9 cellular contexts compared by ENCODE assay signal in genomic region chr19:47032171-47032811, GRCh38. TPM values are rescaled to one million over a fixed set of nuclear protein-coding genes. Genes with fewer than 3 reads are reported as not detected.
DNase-seq lines count a peak whose midpoint lies in the region; ATAC-seq and TF ChIP-seq lines count a peak whose summit lies in the region.
"Had no signal": no experiment of that assay in that cellular context is flagged by ENCODE, and none has a peak within 500 bp of the region (broad histone marks: within the 10 kb centered on the region; RNA-seq: fewer than 3 reads in every experiment).

No MANE protein-coding gene starts in this region.

- H3K4me3 ChIP-seq in colonic mucosa, result no peak overlapping the region
- H3K4me3 ChIP-seq: SJCRH30 had no signal

- peaks cover 18 to 25% (median 20%) of the 10 kb centered on the region in 3 donors for H3K4me1 Mint-ChIP-seq in naive B cell

- intact Hi-C loops in colonic mucosa (cut with DNase I), result loop anchor here (10.0 kb wide), 1 partner anchor 93 kb away; no protein-coding TSS in a partner anchor

- H3K27me3 Mint-ChIP-seq in naive B cell, result peaks cover 29 to 49% (median 45%) of the 10 kb centered on the region in 3 donors

- no peaks in the 10 kb centered on the region for H3K9me3 ChIP-seq in colonic mucosa
- H3K9me3 ChIP-seq: SJCRH30 had no signal

- H3K27ac ChIP-seq in colonic mucosa, result no peak overlapping the region
- H3K27ac ChIP-seq: SJCRH30 had no signal

- no peaks in the 10 kb centered on the region for H3K9me3 Mint-ChIP-seq in naive B cell

- TF ChIP-seq CTCF in colonic mucosa (IDR thresholded peaks at IDR 0.05), result peak; percentile 78

- peaks cover 9% of the 10 kb centered on the region for H3K27me3 ChIP-seq in colonic mucosa

- DNase-seq in ELF-1 (ENCODE audit: low read depth, low spot score) (peak; percentile 84), NCI-H128 (lab: John Stamatoyannopoulos, UW; ENCODE audit: unreplicated experiment) (peak; percentile 61), colonic mucosa (peak; percentile 57), naive B cell (peak; percentile 52)
- peak; percentile 47 to 50 for DNase-seq in activated CD4-positive, alpha-beta T cell treated with anti-CD3 and anti-CD28 coated beads for 24 hours (ENCODE audit: low read depth in 2 of 2)
- DNase-seq in stimulated activated naive CD8-positive, alpha-beta T cell treated with anti-CD3 and anti-CD28 coated beads, Interleukin-15, Interleukin-2, amounts not matched to agents 100 U/mL and 50 U/mL, for 24 hours, result peak; percentile 69

- H3K36me3 ChIP-seq in colonic mucosa, result no peaks in the 10 kb centered on the region
- H3K36me3 ChIP-seq: SJCRH30 had no signal

- peak overlapping the region in 2 of 8 donors; percentile 30 to 32 for H3K4me3 Mint-ChIP-seq in naive B cell

- no peak overlapping the region for H3K9ac ChIP-seq in colonic mucosa (ENCODE audit: low read depth in 2 of 2, low read length in 2 of 2)

- H3K36me3 Mint-ChIP-seq in naive B cell, result no peaks in the 10 kb centered on the region

- peak; percentile 20 for ATAC-seq in naive B cell (ENCODE audit: low read depth in 2 of 2)
- no peak for ATAC-seq in stimulated activated naive CD8-positive, alpha-beta T cell treated with anti-CD3 and anti-CD28 coated beads, Interleukin-15, Interleukin-2, amounts not matched to agents 100 U/mL and 50 U/mL, for 24 hours
- ATAC-seq in GM19351 (IDR thresholded peaks at IDR 0.05; ENCODE audit: unreplicated experiment), result no peak
- no peak for ATAC-seq in HG03565 (IDR thresholded peaks at IDR 0.05; ENCODE audit: unreplicated experiment)

- no peaks in the 10 kb centered on the region for H3K4me1 ChIP-seq in colonic mucosa
- H3K4me1 ChIP-seq: SJCRH30 had no signal

- H3K27ac Mint-ChIP-seq in naive B cell, result no peak overlapping the region

RNA-seq across cellular contexts. Expression of gene NPAS1, which starts 12.7 kb away (rescaled TPM):
- total RNA-seq in colonic mucosa, result under 1 TPM; 0.35 to 0.64 TPM
- under 1 TPM in 4 of 6 donors, not detected in 2; 0.19 to 0.61 (median 0.40) TPM for polyA plus RNA-seq in naive B cell (ENCODE audit: low read depth in 6 of 6)
- total RNA-seq: SJCRH30 had no signal

RNA-seq across cellular contexts. Expression of gene TMEM160, which starts 16.1 kb away (rescaled TPM):
- 10 to 100 TPM; 25.2 to 47.4 TPM for total RNA-seq in colonic mucosa
- polyA plus RNA-seq in naive B cell (ENCODE audit: low read depth in 6 of 6), result 100 to 1,000 TPM in 5 of 6 donors, 10 to 100 TPM in 1; 84.6 to 148 (median 123) TPM

Comparison
In these comparisons a context has a peak if more than half of its experiments do, and no peak if none do; other contexts are left out.
1. ATAC-seq: peak in naive B cell (2 of 2); none in stimulated activated naive CD8-positive, alpha-beta T cell treated with anti-CD3 and anti-CD28 coated beads, Interleukin-15, Interleukin-2, amounts not matched to agents 100 U/mL and 50 U/mL, for 24 hours (single experiment), GM19351 (single experiment) and HG03565 (single experiment).
2. Peak in every context shown above with its lines, with median percentiles within 50 percentile points of each other: DNase-seq.